In the genomic region with DNA sequence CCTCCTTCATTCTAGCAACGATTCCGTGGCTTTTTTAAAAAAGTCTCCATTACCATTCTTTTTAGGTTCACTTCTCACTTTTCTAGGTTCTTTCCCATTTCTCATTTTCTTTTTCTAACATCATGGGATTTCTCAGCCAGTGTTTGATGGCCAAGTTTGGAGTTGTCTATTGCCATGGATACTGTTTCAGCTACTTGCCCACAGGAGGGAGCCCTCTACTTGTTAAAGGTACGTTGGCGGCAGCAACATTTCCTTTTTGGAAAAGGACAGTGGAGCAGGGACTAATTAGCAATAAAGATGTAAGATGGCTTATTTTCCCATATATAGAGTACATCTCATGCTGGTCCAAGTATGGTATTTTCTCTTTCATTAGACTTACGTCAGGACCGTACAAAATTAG, we compare ENCODE assay signal across 8 cellular contexts.
A peak's percentile ranks its signal among the peaks of the same experiment; 100 is the strongest.
DNase-seq lines count a peak whose midpoint lies in the region; ATAC-seq and TF ChIP-seq lines count a peak whose summit lies in the region.

No MANE protein-coding gene starts in this region.

- no peak overlapping the region for H3K27ac Mint-ChIP-seq in CD14-positive monocyte

- H3K36me3 ChIP-seq in Panc1 (ENCODE audit: control insufficient read depth, insufficient read depth, low read length) (no peaks in the 10 kb centered on the region), hepatocyte (replicated peaks; ENCODE audit: insufficient read depth, low read depth) (no peaks in the 10 kb centered on the region), heart left ventricle (no peaks in the 10 kb centered on the region)

- CTCF ChIA-PET in HEK293T (lab: Yijun Ruan, JAX) (no interaction called here), Panc1 (lab: Charles Lee) (interaction anchor here (0.6 kb wide), 1 partner anchor 1473 kb away, joined by 4 read pairs; no protein-coding TSS in a partner anchor)

- H3K36me3 Mint-ChIP-seq in CD14-positive monocyte = no peaks in the 10 kb centered on the region

- peak; percentile 72 for TF ChIP-seq CTCF in 22Rv1 (IDR thresholded peaks at IDR 0.05)
- TF ChIP-seq CTCF in Panc1 (IDR thresholded peaks at IDR 0.05) = peak; percentile 61
- TF ChIP-seq CTCF in hepatocyte (IDR thresholded peaks at IDR 0.05; ENCODE audit: poor library complexity) = peak; percentile 68
- no peak for TF ChIP-seq CTCF in CD14-positive monocyte (IDR thresholded peaks at IDR 0.05)
- TF ChIP-seq CTCF in heart left ventricle (IDR thresholded peaks at IDR 0.05) = no peak

- no peak overlapping the region for H3K4me3 Mint-ChIP-seq in CD14-positive monocyte

- no peaks in the 10 kb centered on the region for H4K20me1 ChIP-seq in hepatocyte (ENCODE audit: insufficient read depth, poor library complexity, severe bottlenecking)

- H3K9me3 ChIP-seq in Panc1 (ENCODE audit: control insufficient read depth, insufficient read depth, low read depth, low read length) (no peaks in the 10 kb centered on the region), hepatocyte (ENCODE audit: low read depth) (no peaks in the 10 kb centered on the region), heart left ventricle (peaks cover 0 to 17% (median 2%) of the 10 kb centered on the region in 12 donors)

- no peak overlapping the region for H2AFZ ChIP-seq in hepatocyte

- 36% methylated on average over 6 of the region's 6 CpGs for WGBS in hepatocyte (ENCODE audit: low lambda C conversion rate, missing lambda C conversion rate)
- whole genome bisulfite sequencing in heart left ventricle, 4 donors = 18 to 39% (median 29%) methylated on average over 6 of the region's 6 CpGs

- ATAC-seq in Panc1 = peak; percentile 72; the same call in 1 of the 2 replicates
- ATAC-seq in Right ventricle myocardium superior (ENCODE audit: poor library complexity) = no peak
- no peak for ATAC-seq in heart left ventricle

- no peak for TF ChIP-seq POLR2A in heart left ventricle (IDR thresholded peaks at IDR 0.05)

- peaks cover 0 to 2% (median 1%) of the 10 kb centered on the region in 7 donors for H3K9me3 Mint-ChIP-seq in CD14-positive monocyte

- H3K4me1 Mint-ChIP-seq in CD14-positive monocyte = no peaks in the 10 kb centered on the region

- no peaks in the 10 kb centered on the region for H3K79me2 ChIP-seq in hepatocyte

- intact Hi-C loops in Panc1 (cut with micrococcal nuclease; ENCODE audit: unreplicated experiment) (no loop called here), CD14-positive monocyte (cut with micrococcal nuclease) (no loop called here), Right ventricle myocardium superior (cut with DNase I) (no loop called here), heart left ventricle (cut with DNase I) (no loop called here)

- no peak overlapping the region for H3K4me2 ChIP-seq in hepatocyte

- BruUV-seq in Panc1 (replicated peaks; lab: Mats Ljungman, UMichigan) = no TSS peak

- no peaks in the 10 kb centered on the region for H3K27me3 Mint-ChIP-seq in CD14-positive monocyte (ENCODE audit: low read depth in 3 of 3)

- POLR2A ChIA-PET in HEK293T (lab: Yijun Ruan, JAX) = no interaction called here
- POLR2A ChIA-PET in Panc1 (lab: Charles Lee) = interaction anchor here (0.5 kb wide), 1 partner anchor 1659 kb away, joined by 6 read pairs; no protein-coding TSS in a partner anchor

- no peaks in the 10 kb centered on the region for H3K27me3 ChIP-seq in Panc1 (ENCODE audit: control insufficient read depth, insufficient read depth, low read length)
- no peaks in the 10 kb centered on the region for H3K27me3 ChIP-seq in hepatocyte
- H3K27me3 ChIP-seq in heart left ventricle = no peaks in the 10 kb centered on the region

- no peak overlapping the region for H3K27ac ChIP-seq in 22Rv1
- H3K27ac ChIP-seq in Panc1 (ENCODE audit: low read length) = no peak overlapping the region
- no peak overlapping the region for H3K27ac ChIP-seq in hepatocyte
- no peak overlapping the region for H3K27ac ChIP-seq in heart left ventricle

- in situ Hi-C loops in Panc1 (cut with HindIII; ENCODE audit: low pct_unique_long_range_greater_than_20kb, low sequenced_read_pairs) = no loop called here

- no peaks in the 10 kb centered on the region for H3K9me2 ChIP-seq in hepatocyte (replicated peaks; ENCODE audit: insufficient read depth)

- no peak overlapping the region for H3K4me3 ChIP-seq in Panc1 (ENCODE audit: low read depth in 2 of 2, low read length in 2 of 2)
- H3K4me3 ChIP-seq in hepatocyte = no peak overlapping the region
- H3K4me3 ChIP-seq in heart left ventricle = no peak overlapping the region

- no peaks in the 10 kb centered on the region for H3K4me1 ChIP-seq in Panc1 (ENCODE audit: control insufficient read depth, insufficient read depth, low read length)
- no peaks in the 10 kb centered on the region for H3K4me1 ChIP-seq in hepatocyte (ENCODE audit: insufficient read depth)
- H3K4me1 ChIP-seq in heart left ventricle = no peaks in the 10 kb centered on the region

- DNase-seq in HEK293T (ENCODE audit: extremely low spot score) (peak; percentile 20), Panc1 (ENCODE audit: low read depth, low spot score) (no peak), hepatocyte (ENCODE audit: low spot score) (peak; percentile 72), CD14-positive monocyte (ENCODE audit: low spot score) (no peak), Right ventricle myocardium superior (no peak), heart left ventricle (no peak), cerebellar nuclear complex (lab: John Stamatoyannopoulos, UW) (no peak)

TF ChIP-seq in HEK293T, 16 proteins besides CTCF, POLR2A, EP300 and RAD21:
- no peak for TF ChIP-seq TARDBP (IDR thresholded peaks at IDR 0.05)
- no peak for TF ChIP-seq SP1 (IDR thresholded peaks at IDR 0.05)
- TF ChIP-seq FOXA1 (IDR thresholded peaks at IDR 0.05) = no peak
- TF ChIP-seq FOXK2 (IDR thresholded peaks at IDR 0.05) = no peak
- TF ChIP-seq LEF1 (IDR thresholded peaks at IDR 0.05; ENCODE audit: borderline replicate concordance) = no peak
- TF ChIP-seq ZNF384 (IDR thresholded peaks at IDR 0.05) = no peak

Comparison
In these comparisons a context has a peak if more than half of its experiments do, and no peak if none do; other contexts are left out.
1. CTCF ChIP-seq: peak in 22Rv1 (single experiment), Panc1 (single experiment) and hepatocyte (single experiment); none in CD14-positive monocyte (single experiment) and heart left ventricle (0 of 12).
2. DNase-seq: peak in HEK293T (single experiment) and hepatocyte (single experiment); none in Panc1 (single experiment), CD14-positive monocyte (single experiment), Right ventricle myocardium superior (single experiment), heart left ventricle (0 of 5) and cerebellar nuclear complex (0 of 2).